Comparison of ENCODE assay signal across 1 cellular context in the genomic region with DNA sequence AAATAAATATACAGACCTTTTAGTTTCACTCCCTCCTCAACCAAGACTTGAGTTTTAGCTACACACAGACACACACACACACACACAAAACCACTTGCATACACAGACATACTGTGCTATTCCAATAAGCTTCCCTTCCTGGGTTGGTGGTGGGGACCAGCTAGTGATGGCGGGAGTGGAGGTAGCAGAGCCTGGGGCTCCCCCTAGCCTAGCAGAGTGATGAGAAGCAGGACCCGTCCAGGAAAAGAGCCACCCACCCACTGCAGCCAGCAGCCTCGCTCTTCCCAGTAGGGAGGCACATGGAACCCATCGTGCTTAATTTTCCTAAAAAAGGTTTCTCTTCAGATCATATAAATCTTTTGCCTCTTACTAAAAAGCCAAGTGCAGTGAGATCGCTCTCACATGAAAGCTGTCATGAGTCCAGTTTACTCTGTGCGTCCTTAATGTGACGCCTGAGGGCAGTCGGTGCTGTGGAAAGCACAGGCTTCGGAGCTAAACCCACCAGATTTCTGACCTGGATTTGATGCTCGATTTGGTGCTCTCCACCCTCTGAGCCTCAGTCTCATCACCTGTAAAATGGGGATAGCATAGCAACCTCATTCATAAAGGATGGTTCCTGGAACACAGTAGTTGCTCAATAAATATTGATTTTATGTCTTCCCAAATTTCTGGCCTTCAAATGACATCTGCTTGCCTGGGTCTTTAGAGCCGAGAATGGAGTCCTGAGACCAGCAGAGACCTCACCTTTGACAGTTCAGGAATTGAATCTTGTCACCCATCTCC.
TF ChIP-seq lines count a peak whose summit lies in the region.

No MANE protein-coding gene starts in this region.

TF ChIP-seq in HepG2, 621 proteins besides CTCF, POLR2A, EP300 and RAD21 (continued from another document):
- TF ChIP-seq ZNF609 (CRISPR knock-in tag; IDR thresholded peaks at IDR 0.05; ENCODE audit: borderline replicate concordance) (no peak), ZNF629 (CRISPR knock-in tag; conservative IDR thresholded peaks at IDR 0.05) (peak; percentile 63), ZNF451 (CRISPR knock-in tag; IDR thresholded peaks at IDR 0.05) (no peak), SMARCC2 (IDR thresholded peaks at IDR 0.05) (no peak), MEF2D (CRISPR knock-in tag; IDR thresholded peaks at IDR 0.05) (no peak), ZNF205 (CRISPR knock-in tag; IDR thresholded peaks at IDR 0.05) (no peak), BCL6 (CRISPR knock-in tag; IDR thresholded peaks at IDR 0.05) (no peak)
- TF ChIP-seq, protein P1, sequence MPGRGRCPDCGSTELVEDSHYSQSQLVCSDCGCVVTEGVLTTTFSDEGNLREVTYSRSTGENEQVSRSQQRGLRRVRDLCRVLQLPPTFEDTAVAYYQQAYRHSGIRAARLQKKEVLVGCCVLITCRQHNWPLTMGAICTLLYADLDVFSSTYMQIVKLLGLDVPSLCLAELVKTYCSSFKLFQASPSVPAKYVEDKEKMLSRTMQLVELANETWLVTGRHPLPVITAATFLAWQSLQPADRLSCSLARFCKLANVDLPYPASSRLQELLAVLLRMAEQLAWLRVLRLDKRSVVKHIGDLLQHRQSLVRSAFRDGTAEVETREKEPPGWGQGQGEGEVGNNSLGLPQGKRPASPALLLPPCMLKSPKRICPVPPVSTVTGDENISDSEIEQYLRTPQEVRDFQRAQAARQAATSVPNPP (CRISPR knock-in tag; IDR thresholded peaks at IDR 0.05) = no peak
TF ChIP-seq in HepG2: peak in this region for 2.
